8 cellular contexts compared by ENCODE assay signal in the genomic region with DNA sequence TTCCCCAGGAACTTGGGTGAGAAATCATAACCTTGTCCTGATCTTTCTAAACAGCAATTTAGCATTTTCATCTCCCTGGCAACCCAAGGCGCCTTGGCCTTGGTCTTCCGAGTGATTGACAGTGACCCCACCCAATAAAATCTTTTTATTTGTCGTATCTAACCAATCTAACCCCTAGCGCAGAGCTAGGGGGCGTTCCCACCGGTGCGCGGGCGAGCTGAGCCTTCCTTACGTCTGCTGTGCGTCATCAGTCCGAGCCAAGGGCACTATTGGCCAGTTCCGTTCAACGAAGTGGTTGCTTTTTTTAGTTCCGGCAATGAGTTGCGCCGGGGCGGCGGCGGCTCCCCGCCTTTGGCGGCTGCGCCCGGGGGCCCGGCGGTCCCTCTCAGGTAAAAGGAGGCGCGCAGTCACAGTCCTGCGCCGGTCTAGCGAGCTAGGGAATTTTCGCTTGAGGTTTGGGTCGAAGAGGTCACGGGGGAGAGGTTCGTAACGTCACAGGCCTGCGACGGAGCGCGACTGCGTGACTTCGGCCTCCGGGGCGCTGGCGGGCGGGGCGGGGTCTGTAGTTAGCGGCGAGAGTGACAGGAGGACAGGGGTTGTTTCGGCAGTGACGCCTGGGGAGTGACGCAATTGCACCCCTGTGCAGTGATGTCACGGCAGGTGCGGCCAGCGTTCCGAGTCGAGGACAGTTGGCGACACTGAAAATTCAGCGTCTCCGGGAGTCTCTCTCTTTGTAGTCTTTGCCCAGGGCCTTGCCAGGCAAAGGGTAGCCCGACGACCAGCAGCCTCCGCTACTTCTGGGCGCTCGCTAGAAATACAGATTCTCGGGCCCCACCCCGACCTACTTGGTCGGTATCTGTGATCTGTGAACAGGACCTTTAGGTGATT. TPM values are rescaled to one million over a fixed set of nuclear protein-coding genes. Genes with fewer than 3 reads are reported as not detected.
DNase-seq lines count a peak whose midpoint lies in the region; ATAC-seq and TF ChIP-seq lines count a peak whose summit lies in the region.

COQ7 (plus strand) TSS at position 266 of the 888 bp plus-strand sequence; CDS start at position 317, 51 bp downstream.

- TF ChIP-seq CTCF in GM06990 (IDR thresholded peaks at IDR 0.05; ENCODE audit: insufficient read depth, low read length, poor library complexity, severe bottlenecking) (no peak), suprapubic skin (IDR thresholded peaks at IDR 0.05) (no peak)

- peak; percentile 99 for DNase-seq in GM06990 (ENCODE audit: extremely low read depth, insufficient read length)
- peak; percentile 99 for DNase-seq in NCI-H1092 treated with DMSO at 0.1 percent for 48 hours (lab: John Stamatoyannopoulos, UW)
- DNase-seq in SKM-1 (lab: John Stamatoyannopoulos, UW; ENCODE audit: unreplicated experiment): peak; percentile 94
- DNase-seq in activated naive CD4-positive, alpha-beta T cell treated with anti-CD3 and anti-CD28 coated beads, Interleukin-2, amount 50 U/mL, for 72 hours (ENCODE audit: low spot score in 2 of 2): peak; percentile 92 to 98
- DNase-seq in globus pallidus (ENCODE audit: low spot score): peak; percentile 99
- peak; percentile 75 to 99 (median 96) for DNase-seq in nucleus accumbens (lab: John Stamatoyannopoulos, UW)
- DNase-seq in suprapubic skin (ENCODE audit: low spot score in 2 of 2): peak; percentile 99

- TF ChIP-seq EP300 in suprapubic skin (IDR thresholded peaks at IDR 0.05): no peak

- no peaks in the 10 kb centered on the region for H3K36me3 Mint-ChIP-seq in activated naive CD4-positive, alpha-beta T cell treated with anti-CD3 and anti-CD28 coated beads, Interleukin-2, amount 50 U/mL, for 72 hours

- no peaks in the 10 kb centered on the region for H3K9me3 ChIP-seq in suprapubic skin

- peak; percentile 7 to 13 for TF ChIP-seq POLR2A in suprapubic skin (IDR thresholded peaks at IDR 0.05)

- H3K4me3 ChIP-seq in GM06990 (replicated peaks; ENCODE audit: low read depth, low read length) (peak within 1 kb of the TSS; percentile 78), suprapubic skin (peak within 1 kb of the TSS; percentile 85)

- 0% methylated on average over 36 of the region's 68 CpGs for WGBS in suprapubic skin

- peak within 1 kb of the TSS; percentile 100 for H3K27ac ChIP-seq in suprapubic skin

- peak; percentile 90 for ATAC-seq in HG02610 (IDR thresholded peaks at IDR 0.05; ENCODE audit: unreplicated experiment)
- peak; percentile 92 to 94 for ATAC-seq in activated naive CD4-positive, alpha-beta T cell treated with anti-CD3 and anti-CD28 coated beads, Interleukin-2, amount 50 U/mL, for 72 hours

- H3K27me3 ChIP-seq in GM06990 (replicated peaks; ENCODE audit: control insufficient read depth, insufficient read depth, low read length) (no peaks in the 10 kb centered on the region), suprapubic skin (no peaks in the 10 kb centered on the region)

- peak within 1 kb of the TSS; percentile 96 for H3K27ac Mint-ChIP-seq in activated naive CD4-positive, alpha-beta T cell treated with anti-CD3 and anti-CD28 coated beads, Interleukin-2, amount 50 U/mL, for 72 hours

- no peaks in the 10 kb centered on the region for H3K9me3 Mint-ChIP-seq in activated naive CD4-positive, alpha-beta T cell treated with anti-CD3 and anti-CD28 coated beads, Interleukin-2, amount 50 U/mL, for 72 hours

- peaks cover 18% of the 10 kb centered on the region for H3K4me1 ChIP-seq in suprapubic skin

- H3K36me3 ChIP-seq in GM06990 (ENCODE audit: control insufficient read depth, insufficient read depth, low read length) (no peaks in the 10 kb centered on the region), suprapubic skin (peaks cover 8% of the 10 kb centered on the region)

RNA-seq across cellular contexts. Expression of gene COQ7, which starts in this region (rescaled TPM):
- 10 to 100 TPM; 15.7 to 20.4 TPM for total RNA-seq in activated naive CD4-positive, alpha-beta T cell treated with anti-CD3 and anti-CD28 coated beads, Interleukin-2, amount 50 U/mL, for 72 hours
- 10 to 100 TPM in 3 of 4 donors, 1 to 10 TPM in 1; 7.6 to 19.2 (median 12.0) TPM for total RNA-seq in suprapubic skin

Comparison
In these comparisons a context has a peak if more than half of its experiments do, and no peak if none do; other contexts are left out.
1. Peak in every context shown above with its lines: DNase-seq, ATAC-seq, H3K4me3 ChIP-seq and H3K27ac ChIP-seq.